Comparison of ENCODE assay signal across 17 cellular contexts in the genomic region with DNA sequence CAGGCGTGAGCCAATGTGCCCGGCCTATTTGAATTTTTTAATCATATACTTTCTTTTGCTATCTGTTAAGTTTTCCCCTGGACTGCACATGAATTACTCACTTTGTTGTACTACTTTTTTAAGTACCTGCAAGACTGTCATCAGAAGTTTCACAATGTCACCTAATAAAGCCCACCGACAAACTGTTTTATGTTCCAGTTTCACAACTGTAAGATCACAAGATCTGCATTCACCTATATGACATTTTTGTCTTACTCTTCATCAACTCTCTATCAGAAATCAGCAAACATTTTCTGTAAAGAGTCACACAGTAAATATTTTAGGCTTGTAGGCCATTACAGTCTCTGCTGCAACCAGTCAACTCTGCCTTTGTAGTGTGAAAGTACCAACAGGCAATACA.
"Had no signal": no experiment of that assay in that cellular context is flagged by ENCODE, and none has a peak within 500 bp of the region (broad histone marks: within the 10 kb centered on the region; RNA-seq: fewer than 3 reads in every experiment).

No MANE protein-coding gene starts in this region.

- DNase-seq: activated B cell treated with CpG ODN at 0.5 μM for 24 hours; activated CD4-positive, alpha-beta T cell treated with anti-CD3 and anti-CD28 coated beads, Interleukin-2, amount 10 ng/mL, durations not matched to agents 24 days and 14 days; activated naive CD4-positive, alpha-beta T cell; activated T-cell treated with anti-CD3 and anti-CD28 coated beads, Interleukin-2, amount 50 U/mL, for 4 hours; central memory CD4-positive, alpha-beta T cell; cortex of kidney; effector CD8-positive, alpha-beta T cell; heart right ventricle; left lung; mucosa of descending colon; pancreas; stimulated activated CD4-positive, alpha-beta T cell treated with anti-CD3 and anti-CD28 coated beads, Interleukin-4, amount 100 ng/mL, for 1 hour; stimulated activated CD8-positive, alpha-beta memory T cell treated with anti-CD3 and anti-CD28 coated beads, Interleukin-4, amount 100 ng/mL, for 48 hours; stomach had no signal

- H3K4me3 ChIP-seq: heart right ventricle, left lung, mucosa of descending colon, neural progenitor cell, pancreas, stomach, vagina had no signal

- ATAC-seq: activated T-cell treated with anti-CD3 and anti-CD28 coated beads, Interleukin-2, amount 50 U/mL, for 4 hours; heart right ventricle; left lung; mucosa of descending colon; pancreas had no signal

- H3K9me3 ChIP-seq: pancreas had no signal

- H3K27ac ChIP-seq: heart right ventricle, left lung, neural progenitor cell, pancreas, stomach, vagina had no signal

- H3K9ac ChIP-seq: neural progenitor cell had no signal

- H2AFZ ChIP-seq: neural progenitor cell had no signal

- H3K4me2 ChIP-seq: neural progenitor cell had no signal

- H3K27me3 ChIP-seq: heart right ventricle, left lung, neural progenitor cell, pancreas, stomach, vagina had no signal

- H3K36me3 ChIP-seq: neural progenitor cell, pancreas had no signal

- H3K4me1 ChIP-seq: neural progenitor cell had no signal

- H3K27ac Mint-ChIP-seq: activated B cell treated with CpG ODN at 0.5 μM for 24 hours; activated CD4-positive, alpha-beta T cell treated with anti-CD3 and anti-CD28 coated beads, Interleukin-2, amount 10 ng/mL, durations not matched to agents 24 days and 14 days; neural progenitor cell; T-helper 1 cell treated with Interleukin-12 subunit alpha and Interleukin-12 subunit beta and Interleukin-4 antibody, amounts not matched to agents 30 μg/mL and 1 μg/mL, for 36 hours had no signal

- H3K27me3 Mint-ChIP-seq: activated B cell treated with CpG ODN at 0.5 μM for 24 hours; activated CD4-positive, alpha-beta T cell treated with anti-CD3 and anti-CD28 coated beads, Interleukin-2, amount 10 ng/mL, durations not matched to agents 24 days and 14 days had no signal
